Comparison of ENCODE assay signal across 9 cellular contexts in the genomic region with DNA sequence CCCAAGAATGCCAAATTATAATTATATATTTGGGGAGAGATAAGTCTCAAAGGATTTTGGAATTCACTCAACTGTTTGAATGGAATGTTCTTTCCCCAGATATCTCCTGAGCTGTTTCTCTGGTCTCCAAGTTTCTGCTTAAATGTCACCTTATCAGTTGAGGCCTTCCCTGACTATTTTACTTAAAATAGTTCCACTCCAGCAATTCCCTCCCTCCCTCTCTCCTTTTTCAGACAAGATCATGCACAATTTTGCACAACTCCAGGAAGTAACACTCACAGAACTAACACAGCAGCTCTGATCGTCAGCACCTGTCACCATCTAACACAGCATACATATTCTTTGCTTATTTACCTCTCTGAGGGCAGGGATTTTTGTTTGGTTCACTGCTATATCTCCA. TPM values are rescaled to one million over a fixed set of nuclear protein-coding genes. Genes with fewer than 3 reads are reported as not detected.
DNase-seq lines count a peak whose midpoint lies in the region; ATAC-seq and TF ChIP-seq lines count a peak whose summit lies in the region.
"Had no signal": no experiment of that assay in that cellular context is flagged by ENCODE, and none has a peak within 500 bp of the region (broad histone marks: within the 10 kb centered on the region; RNA-seq: fewer than 3 reads in every experiment).

No MANE protein-coding gene starts in this region.

- no peak overlapping the region for H3K27ac ChIP-seq in hepatocyte
- peak overlapping the region in 3 of 4 donors; percentile 24 to 50 (median 36) for H3K27ac ChIP-seq in transverse colon

- in situ Hi-C loops in transverse colon (cut with MboI; ENCODE audit: low pct_ligation_motif_present in 1 of 4, low pct_unique_long_range_greater_than_20kb in 1 of 4, low sequenced_read_pairs in 3 of 4), result loop anchor here (10.0 to 25.0 kb wide), 4 partner anchors 318 to 746 kb away; no protein-coding TSS in a partner anchor

- CTCF ChIA-PET in activated naive CD4-positive, alpha-beta T cell treated with anti-CD3 and anti-CD28 coated beads, Interleukin-2, amount 10 ng/mL, durations not matched to agents 7 days and 5 days (lab: Charles Lee), result interaction anchor here (1.2 to 4.5 kb wide), 5 partner anchors 9 to 103 kb away, joined by 3 to 19 read pairs (median 5); partner anchors contain the start of gene BTG1
- CTCF ChIA-PET in activated CD4-positive, alpha-beta memory T cell treated with anti-CD3 and anti-CD28 coated beads for 36 hours (lab: Charles Lee), result interaction anchor here (2.3 to 3.4 kb wide), 2 partner anchors 12 to 322 kb away, joined by 8 to 20 read pairs; partner anchors contain the start of gene BTG1

- no peak for DNase-seq in activated naive CD4-positive, alpha-beta T cell treated with anti-CD3 and anti-CD28 coated beads, Interleukin-2, amount 10 ng/mL, durations not matched to agents 7 days and 5 days
- DNase-seq in activated naive CD4-positive, alpha-beta T cell (lab: John Stamatoyannopoulos, UW), result no peak
- no peak for DNase-seq in activated CD4-positive, alpha-beta memory T cell treated with anti-CD3 and anti-CD28 coated beads for 36 hours
- DNase-seq in hepatocyte (ENCODE audit: low spot score), result no peak
- no peak for DNase-seq in transverse colon
- DNase-seq: gastrocnemius medialis had no signal

- peaks cover 98% of the 10 kb centered on the region for H3K79me2 ChIP-seq in hepatocyte

- no peak for TF ChIP-seq POLR2A in transverse colon (IDR thresholded peaks at IDR 0.05)

- peak overlapping the region; percentile 21 for H3K4me2 ChIP-seq in hepatocyte

- H3K4me3 ChIP-seq in hepatocyte (no peak overlapping the region), transverse colon (no peak overlapping the region)
- H3K4me3 ChIP-seq: gastrocnemius medialis had no signal

- peaks cover 49% of the 10 kb centered on the region for H4K20me1 ChIP-seq in hepatocyte (ENCODE audit: insufficient read depth, poor library complexity, severe bottlenecking)

- ATAC-seq in GM18520 (IDR thresholded peaks at IDR 0.05; ENCODE audit: unreplicated experiment), result no peak
- no peak for ATAC-seq in HG02798 (IDR thresholded peaks at IDR 0.05; ENCODE audit: poor library complexity, unreplicated experiment)
- no peak for ATAC-seq in HG03175 (IDR thresholded peaks at IDR 0.05; ENCODE audit: unreplicated experiment)
- ATAC-seq: gastrocnemius medialis had no signal

- H3K9me3 Mint-ChIP-seq in activated naive CD4-positive, alpha-beta T cell treated with anti-CD3 and anti-CD28 coated beads, Interleukin-2, amount 10 ng/mL, durations not matched to agents 7 days and 5 days, result no peaks in the 10 kb centered on the region
- no peaks in the 10 kb centered on the region for H3K9me3 Mint-ChIP-seq in activated CD4-positive, alpha-beta memory T cell treated with anti-CD3 and anti-CD28 coated beads for 36 hours

- H3K27me3 ChIP-seq in hepatocyte (no peaks in the 10 kb centered on the region), transverse colon (no peaks in the 10 kb centered on the region)
- H3K27me3 ChIP-seq: gastrocnemius medialis had no signal

- H3K4me1 Mint-ChIP-seq in activated naive CD4-positive, alpha-beta T cell treated with anti-CD3 and anti-CD28 coated beads, Interleukin-2, amount 10 ng/mL, durations not matched to agents 7 days and 5 days, result peaks cover 96% of the 10 kb centered on the region
- peaks cover 89% of the 10 kb centered on the region for H3K4me1 Mint-ChIP-seq in activated CD4-positive, alpha-beta memory T cell treated with anti-CD3 and anti-CD28 coated beads for 36 hours (ENCODE audit: low read depth)

- 0% methylated on average over 1 of the region's 1 CpG for WGBS in hepatocyte (ENCODE audit: low lambda C conversion rate, missing lambda C conversion rate)
- 0% methylated on average over 1 of the region's 1 CpG; no CpG with 5 or more reads in 1 of the 2 donors for WGBS in transverse colon (ENCODE audit: low coverage in 1 of 2), 2 donors

- no peak for TF ChIP-seq EP300 in transverse colon (IDR thresholded peaks at IDR 0.05; ENCODE audit: low read depth)

- no peaks in the 10 kb centered on the region for H3K9me2 ChIP-seq in hepatocyte (replicated peaks; ENCODE audit: insufficient read depth)

- no peaks in the 10 kb centered on the region for H3K9me3 ChIP-seq in hepatocyte (ENCODE audit: low read depth)
- no peaks in the 10 kb centered on the region for H3K9me3 ChIP-seq in transverse colon
- H3K9me3 ChIP-seq: gastrocnemius medialis had no signal

- H3K27ac Mint-ChIP-seq in activated naive CD4-positive, alpha-beta T cell treated with anti-CD3 and anti-CD28 coated beads, Interleukin-2, amount 10 ng/mL, durations not matched to agents 7 days and 5 days, result peak overlapping the region; percentile 87
- H3K27ac Mint-ChIP-seq in activated CD4-positive, alpha-beta memory T cell treated with anti-CD3 and anti-CD28 coated beads for 36 hours, result peak overlapping the region; percentile 91

- H3K36me3 ChIP-seq in hepatocyte (replicated peaks; ENCODE audit: insufficient read depth, low read depth) (no peaks in the 10 kb centered on the region), transverse colon (no peaks in the 10 kb centered on the region)
- H3K36me3 ChIP-seq: gastrocnemius medialis had no signal

- peaks cover 67% of the 10 kb centered on the region for H3K36me3 Mint-ChIP-seq in activated naive CD4-positive, alpha-beta T cell treated with anti-CD3 and anti-CD28 coated beads, Interleukin-2, amount 10 ng/mL, durations not matched to agents 7 days and 5 days
- peaks cover 44% of the 10 kb centered on the region for H3K36me3 Mint-ChIP-seq in activated CD4-positive, alpha-beta memory T cell treated with anti-CD3 and anti-CD28 coated beads for 36 hours

- H3K4me3 Mint-ChIP-seq in activated naive CD4-positive, alpha-beta T cell treated with anti-CD3 and anti-CD28 coated beads, Interleukin-2, amount 10 ng/mL, durations not matched to agents 7 days and 5 days, result no peak overlapping the region
- peak overlapping the region; percentile 51 for H3K4me3 Mint-ChIP-seq in activated CD4-positive, alpha-beta memory T cell treated with anti-CD3 and anti-CD28 coated beads for 36 hours

- POLR2A ChIA-PET in activated CD4-positive, alpha-beta memory T cell treated with anti-CD3 and anti-CD28 coated beads for 36 hours (lab: Charles Lee), result interaction anchor here (1.2 to 7.2 kb wide), 5 partner anchors 8 to 256 kb away, joined by 3 to 154 read pairs (median 4); partner anchors contain the start of gene BTG1

- intact Hi-C loops in activated CD4-positive, alpha-beta memory T cell treated with anti-CD3 and anti-CD28 coated beads for 36 hours (cut with micrococcal nuclease), result loop anchor here (2.0 kb wide), 2 partner anchors 14 to 102 kb away; no protein-coding TSS in a partner anchor
- intact Hi-C loops in transverse colon (cut with DNase I; ENCODE audit: low total_unique reads), result no loop called here

- no peak overlapping the region for H2AFZ ChIP-seq in hepatocyte

- peaks cover 50% of the 10 kb centered on the region for H3K4me1 ChIP-seq in hepatocyte (ENCODE audit: insufficient read depth)
- peaks cover 36 to 66% (median 48%) of the 10 kb centered on the region in 4 donors for H3K4me1 ChIP-seq in transverse colon

- H3K27me3 Mint-ChIP-seq in activated naive CD4-positive, alpha-beta T cell treated with anti-CD3 and anti-CD28 coated beads, Interleukin-2, amount 10 ng/mL, durations not matched to agents 7 days and 5 days, result no peaks in the 10 kb centered on the region
- no peaks in the 10 kb centered on the region for H3K27me3 Mint-ChIP-seq in activated CD4-positive, alpha-beta memory T cell treated with anti-CD3 and anti-CD28 coated beads for 36 hours

- TF ChIP-seq CTCF in hepatocyte (IDR thresholded peaks at IDR 0.05; ENCODE audit: poor library complexity) (no peak), transverse colon (IDR thresholded peaks at IDR 0.05) (no peak)

RNA-seq across cellular contexts. Expression of gene BTG1, which starts 12.5 kb away (rescaled TPM):
- total RNA-seq in activated CD4-positive, alpha-beta memory T cell treated with anti-CD3 and anti-CD28 coated beads for 36 hours, result 100 to 1,000 TPM; 137 to 144 TPM
- total RNA-seq in hepatocyte (61.2 and 72.0 TPM in 2 replicates), transverse colon (100 to 1,000 TPM in 1 of 4 donors, 10 to 100 TPM in 3; 28.3 to 111 (median 78.1) TPM)
- 146 and 160 TPM in 2 replicates for polyA plus RNA-seq in hepatocyte
